Comparison of ENCODE assay signal across 8 cellular contexts in genomic region chr10:119541046-119541445, GRCh38. TPM values are rescaled to one million over a fixed set of nuclear protein-coding genes. Genes with fewer than 3 reads are reported as not detected.
DNase-seq lines count a peak whose midpoint lies in the region; TF ChIP-seq lines count a peak whose summit lies in the region.

No MANE protein-coding gene starts in this region.

- peak overlapping the region; percentile 90 for H3K27ac Mint-ChIP-seq in activated naive CD8-positive, alpha-beta T cell treated with anti-CD3 and anti-CD28 coated beads for 36 hours
- H3K27ac Mint-ChIP-seq in mesothelial cell of epicardium: no peak overlapping the region

- in situ Hi-C loops in ACHN (cut with HindIII; ENCODE audit: low pct_ligation_motif_present, low pct_unique_long_range_greater_than_20kb, low sequenced_read_pairs): no loop called here
- in situ Hi-C loops in G401 (cut with HindIII; ENCODE audit: low sequenced_read_pairs): no loop called here

- H3K4me3 Mint-ChIP-seq in activated naive CD8-positive, alpha-beta T cell treated with anti-CD3 and anti-CD28 coated beads for 36 hours: peak overlapping the region; percentile 87
- H3K4me3 Mint-ChIP-seq in mesothelial cell of epicardium: peak overlapping the region; percentile 63

- peaks cover 46% of the 10 kb centered on the region for H3K4me1 Mint-ChIP-seq in activated naive CD8-positive, alpha-beta T cell treated with anti-CD3 and anti-CD28 coated beads for 36 hours
- peaks cover 34% of the 10 kb centered on the region for H3K4me1 Mint-ChIP-seq in mesothelial cell of epicardium

- peak overlapping the region; percentile 85 for H3K4me3 ChIP-seq in HFF-Myc (replicated peaks; ENCODE audit: low read depth, low read length)

- TF ChIP-seq CTCF in HFF-Myc (IDR thresholded peaks at IDR 0.05; ENCODE audit: low read depth, low read length, missing control alignments) (no peak), mesothelial cell of epicardium (IDR thresholded peaks at IDR 0.05; ENCODE audit: unreplicated experiment) (no peak)

- DNase-seq in ACHN: peak; percentile 56
- no peak for DNase-seq in HFF-Myc (ENCODE audit: extremely low read depth, low read depth)
- DNase-seq in activated naive CD8-positive, alpha-beta T cell treated with anti-CD3 and anti-CD28 coated beads for 36 hours: peak; percentile 24
- DNase-seq in mesothelial cell of epicardium (ENCODE audit: low spot score in 2 of 2, unreplicated experiment in 2 of 2): no peak
- DNase-seq in SKM-1 treated with dmso at 0.1 percent for 144 hours (lab: John Stamatoyannopoulos, UW; ENCODE audit: unreplicated experiment): no peak
- DNase-seq in G401 (ENCODE audit: low spot score): no peak
- no peak for DNase-seq in SKM-1 (lab: John Stamatoyannopoulos, UW; ENCODE audit: unreplicated experiment)
- no peak for DNase-seq in activated CD4-positive, CD25-positive, alpha-beta regulatory T cell (lab: John Stamatoyannopoulos, UW)

- H3K36me3 Mint-ChIP-seq in activated naive CD8-positive, alpha-beta T cell treated with anti-CD3 and anti-CD28 coated beads for 36 hours: peaks cover 49% of the 10 kb centered on the region
- H3K36me3 Mint-ChIP-seq in mesothelial cell of epicardium: no peaks in the 10 kb centered on the region

- H3K9me3 Mint-ChIP-seq in activated naive CD8-positive, alpha-beta T cell treated with anti-CD3 and anti-CD28 coated beads for 36 hours: no peaks in the 10 kb centered on the region
- H3K9me3 Mint-ChIP-seq in mesothelial cell of epicardium: no peaks in the 10 kb centered on the region

- H3K27me3 Mint-ChIP-seq in activated naive CD8-positive, alpha-beta T cell treated with anti-CD3 and anti-CD28 coated beads for 36 hours: no peaks in the 10 kb centered on the region
- H3K27me3 Mint-ChIP-seq in mesothelial cell of epicardium (ENCODE audit: low read depth): peaks cover 42% of the 10 kb centered on the region

RNA-seq across cellular contexts. Expression of gene RGS10, which starts 1.5 kb away (rescaled TPM):
- 100 to 1,000 TPM; 273 to 294 TPM for total RNA-seq in activated naive CD8-positive, alpha-beta T cell treated with anti-CD3 and anti-CD28 coated beads for 36 hours
- 15.4 to 17.4 TPM (median 16.7 TPM) in 3 replicates for total RNA-seq in mesothelial cell of epicardium
- 67.1 and 80.5 TPM in 2 replicates for total RNA-seq in G401 (2014; rRNA removed; shearing (Covaris generic))

RNA-seq across cellular contexts. Expression of gene TIAL1, which starts 55.7 kb away (rescaled TPM):
- 100 to 1,000 TPM; 212 to 215 TPM for total RNA-seq in activated naive CD8-positive, alpha-beta T cell treated with anti-CD3 and anti-CD28 coated beads for 36 hours
- total RNA-seq in mesothelial cell of epicardium: 191 to 204 TPM (median 192 TPM) in 3 replicates
- 27.5 and 61.6 TPM in 2 replicates for total RNA-seq in G401 (2014; rRNA removed; shearing (Covaris generic))

Comparison
In these comparisons a context has a peak if more than half of its experiments do, and no peak if none do; other contexts are left out.
1. DNase-seq: peak in ACHN (single experiment) and activated naive CD8-positive, alpha-beta T cell treated with anti-CD3 and anti-CD28 coated beads for 36 hours (single experiment); none in HFF-Myc (single experiment), mesothelial cell of epicardium (0 of 2), SKM-1 treated with dmso at 0.1 percent for 144 hours (single experiment), G401 (single experiment), SKM-1 (single experiment) and activated CD4-positive, CD25-positive, alpha-beta regulatory T cell (0 of 4).